Comparison of ENCODE assay signal across 12 cellular contexts in genomic region chr12:176321-177181, GRCh38. TPM values are rescaled to one million over a fixed set of nuclear protein-coding genes. Genes with fewer than 3 reads are reported as not detected.
A peak's percentile ranks its signal among the peaks of the same experiment; 100 is the strongest.
DNase-seq lines count a peak whose midpoint lies in the region; ATAC-seq, FAIRE-seq and TF ChIP-seq lines count a peak whose summit lies in the region.
"Had no signal": no experiment of that assay in that cellular context is flagged by ENCODE, and none has a peak within 500 bp of the region (broad histone marks: within the 10 kb centered on the region; RNA-seq: fewer than 3 reads in every experiment).

No MANE protein-coding gene starts in this region.

- WGBS in mammary epithelial cell (ENCODE audit: low coverage, missing lambda C conversion rate) = 84% methylated on average over 14 of the region's 16 CpGs
- WGBS in tibial nerve, 2 donors = 54 to 57% methylated on average over 15 to 16 of the region's 16 CpGs

- TF ChIP-seq CTCF in mammary epithelial cell (conservative IDR thresholded peaks at IDR 0.05 in 1 of 2, IDR thresholded peaks at IDR 0.05 in 1 of 2; ENCODE audit: extremely low read depth in 1 of 2, insufficient read depth in 1 of 2, low read depth in 1 of 2, low read length in 2 of 2) = no peak
- TF ChIP-seq CTCF in tibial nerve (IDR thresholded peaks at IDR 0.05) = no peak

- H3K4me1 ChIP-seq in mammary epithelial cell (ENCODE audit: insufficient read depth, low read length) (peaks cover 4% of the 10 kb centered on the region), tibial nerve (peaks cover 0 to 40% (median 0%) of the 10 kb centered on the region in 4 donors)

- H2AFZ ChIP-seq in mammary epithelial cell (ENCODE audit: low read depth, low read length) = no peak overlapping the region

- in situ Hi-C loops in mammary epithelial cell (cut with MboI; ENCODE audit: low sequenced_read_pairs in 2 of 2) = no loop called here

- no peak overlapping the region for H3K4me2 ChIP-seq in mammary epithelial cell (ENCODE audit: insufficient read depth, low read depth, low read length)

- FAIRE-seq in GM12892 (lab: Jason Lieb, UNC) = no peak

- intact Hi-C loops in mammary epithelial cell (cut with micrococcal nuclease) = no loop called here

- no peaks in the 10 kb centered on the region for H3K36me3 ChIP-seq in MG63
- no peaks in the 10 kb centered on the region for H3K36me3 ChIP-seq in mammary epithelial cell (ENCODE audit: insufficient read depth, low read length)
- no peaks in the 10 kb centered on the region for H3K36me3 ChIP-seq in tibial nerve

- H4K20me1 ChIP-seq in mammary epithelial cell (ENCODE audit: insufficient read depth, low read length) = no peaks in the 10 kb centered on the region

- ATAC-seq in left lobe of liver = peak; percentile 86

- H3K79me2 ChIP-seq in mammary epithelial cell (ENCODE audit: insufficient read depth, low read length) = no peaks in the 10 kb centered on the region

- H3K4me3 ChIP-seq in MG63 (no peak overlapping the region), mammary epithelial cell (replicated peaks in 1 of 3; ENCODE audit: insufficient read depth in 1 of 3, low read depth in 2 of 3, low read length in 3 of 3) (no peak overlapping the region), tibial nerve (no peak overlapping the region)

- BruUV-seq in mammary epithelial cell (replicated peaks; lab: Mats Ljungman, UMichigan) = no TSS peak

- H3K27me3 ChIP-seq in MG63 = no peaks in the 10 kb centered on the region
- H3K27me3 ChIP-seq in mammary epithelial cell (ENCODE audit: insufficient read depth, low read length) = peaks cover 11% of the 10 kb centered on the region
- H3K27me3 ChIP-seq in tibial nerve = no peaks in the 10 kb centered on the region

- CTCF ChIA-PET in mammary epithelial cell (lab: Charles Lee; ENCODE audit: low non-redundant PET) = no interaction called here

- TF ChIP-seq POLR2A in tibial nerve (IDR thresholded peaks at IDR 0.05) = no peak
- TF ChIP-seq POLR2A in GM12892 (IDR thresholded peaks at IDR 0.05; ENCODE audit: low read depth, low read length) = no peak

- H3K27ac ChIP-seq in mammary epithelial cell (ENCODE audit: insufficient read depth, low read depth, low read length) (no peak overlapping the region), tibial nerve (no peak overlapping the region)

- DNase-seq in AG08395 (ENCODE audit: low spot score) (peak; percentile 83), MG63 (peak; percentile 36), mammary epithelial cell (peak; percentile 28), left lobe of liver (ENCODE audit: low spot score) (peak; percentile 89), tibial nerve (ENCODE audit: low spot score in 2 of 2) (no peak), GM12892 (ENCODE audit: insufficient read length) (no peak), DMS153 treated with DMSO at 0.1 percent for 48 hours (lab: John Stamatoyannopoulos, UW; ENCODE audit: unreplicated experiment) (no peak)
- DNase-seq in stimulated activated CD4-positive, alpha-beta T cell treated with anti-CD3 and anti-CD28 coated beads, Interleukin-2, amount 100 ng/mL, for 48 hours = no peak
- DNase-seq: CD4-positive, CD25-positive, alpha-beta regulatory T cell; effector CD8-positive, alpha-beta T cell; NCI-H1092 had no signal

- dilution Hi-C loops in mammary epithelial cell (cut with HindIII; ENCODE audit: low sequenced_read_pairs) = no loop called here

- H3K9ac ChIP-seq in mammary epithelial cell (ENCODE audit: insufficient read depth, low read length) = no peak overlapping the region

- H3K9me3 ChIP-seq in MG63 (no peaks in the 10 kb centered on the region), mammary epithelial cell (replicated peaks; ENCODE audit: insufficient read depth, low read length) (no peaks in the 10 kb centered on the region), tibial nerve (no peaks in the 10 kb centered on the region)

- TF ChIP-seq EP300 in tibial nerve (IDR thresholded peaks at IDR 0.05) = no peak

RNA-seq across cellular contexts. Expression of gene SLC6A12, which starts 37.4 kb away (rescaled TPM):
- total RNA-seq in MG63 (2014; rRNA removed; shearing (Covaris generic); ENCODE audit: low replicate concordance) = not detected in 2 replicates
- total RNA-seq in mammary epithelial cell = under 1 TPM in 1 of 2 donors, not detected in 1; 0.17 TPM
- not detected for polyA plus RNA-seq in mammary epithelial cell
- not detected for polyA minus RNA-seq in mammary epithelial cell
- 72.6 TPM for total RNA-seq in left lobe of liver
- under 1 TPM in 3 of 4 donors, not detected in 1; 0.21 to 0.60 (median 0.39) TPM for total RNA-seq in tibial nerve
- polyA plus RNA-seq in GM12892 (2012; ENCODE audit: missing spikeins) = 0.17 TPM
- total RNA-seq: CD4-positive, CD25-positive, alpha-beta regulatory T cell; pulmonary artery endothelial cell had no signal
- polyA plus RNA-seq: CD4-positive, CD25-positive, alpha-beta regulatory T cell had no signal

Comparison
In these comparisons a context has a peak if more than half of its experiments do, and no peak if none do; other contexts are left out.
1. DNase-seq: peak in AG08395 (single experiment), MG63 (single experiment), mammary epithelial cell (single experiment) and left lobe of liver (single experiment); none in tibial nerve (0 of 2), stimulated activated CD4-positive, alpha-beta T cell treated with anti-CD3 and anti-CD28 coated beads, Interleukin-2, amount 100 ng/mL, for 48 hours (0 of 2), GM12892 (single experiment) and DMS153 treated with DMSO at 0.1 percent for 48 hours (single experiment).
2. RNA of gene SLC6A12, which starts 37.4 kb away (total RNA-seq): 72.6 TPM in left lobe of liver (single experiment); 0.21 to 0.60 TPM in tibial nerve, 0.17 TPM in mammary epithelial cell and not detected in MG63; every median in the first group is over 10 times any median in the second.